ENCODE assay signal across 1 cellular context in the genomic region with DNA sequence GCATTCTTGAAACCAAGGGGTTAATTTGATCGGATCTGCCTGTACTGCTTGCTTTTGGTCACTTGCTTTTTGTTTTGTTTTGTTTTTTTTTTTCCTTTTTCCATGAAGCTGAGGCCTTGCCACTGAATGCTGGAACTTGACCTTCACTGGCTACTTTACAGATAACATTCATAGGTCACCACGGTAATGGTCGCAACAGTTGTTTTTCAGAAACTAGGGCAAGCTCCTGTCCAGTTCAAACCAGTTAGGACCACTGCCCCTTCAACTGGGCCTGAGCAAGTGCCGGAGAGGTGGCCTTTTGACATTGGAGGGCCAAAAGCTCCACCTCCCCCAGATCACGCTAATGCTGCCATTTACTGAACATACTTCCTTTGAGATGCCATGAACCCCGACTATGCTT.
TF ChIP-seq lines count a peak whose summit lies in the region.

No MANE protein-coding gene starts in this region.

TF ChIP-seq in endothelial cell of umbilical vein, 7 proteins besides CTCF, POLR2A, EP300 and RAD21 (continued from another document):
- no peak for TF ChIP-seq JUN (IDR thresholded peaks at IDR 0.05; ENCODE audit: borderline replicate concordance, insufficient read depth, insufficient read length, low read depth)
- no peak for TF ChIP-seq GATA2 (IDR thresholded peaks at IDR 0.05; ENCODE audit: insufficient read depth, insufficient read length, low read depth, low read length)
- no peak for TF ChIP-seq MYC (IDR thresholded peaks at IDR 0.05; ENCODE audit: low read depth, low read length)
- TF ChIP-seq FOS (IDR thresholded peaks at IDR 0.05; ENCODE audit: borderline replicate concordance, insufficient read depth, low read length): no peak
- TF ChIP-seq POLR2AphosphoS5 (IDR thresholded peaks at IDR 0.05; ENCODE audit: insufficient read depth, low read depth, low read length): no peak
- TF ChIP-seq EZH2 (IDR thresholded peaks at IDR 0.05; ENCODE audit: borderline replicate concordance, low read depth, low read length, severe bottlenecking): no peak
